ENCODE assay signal across 29 cellular contexts in the genomic region with DNA sequence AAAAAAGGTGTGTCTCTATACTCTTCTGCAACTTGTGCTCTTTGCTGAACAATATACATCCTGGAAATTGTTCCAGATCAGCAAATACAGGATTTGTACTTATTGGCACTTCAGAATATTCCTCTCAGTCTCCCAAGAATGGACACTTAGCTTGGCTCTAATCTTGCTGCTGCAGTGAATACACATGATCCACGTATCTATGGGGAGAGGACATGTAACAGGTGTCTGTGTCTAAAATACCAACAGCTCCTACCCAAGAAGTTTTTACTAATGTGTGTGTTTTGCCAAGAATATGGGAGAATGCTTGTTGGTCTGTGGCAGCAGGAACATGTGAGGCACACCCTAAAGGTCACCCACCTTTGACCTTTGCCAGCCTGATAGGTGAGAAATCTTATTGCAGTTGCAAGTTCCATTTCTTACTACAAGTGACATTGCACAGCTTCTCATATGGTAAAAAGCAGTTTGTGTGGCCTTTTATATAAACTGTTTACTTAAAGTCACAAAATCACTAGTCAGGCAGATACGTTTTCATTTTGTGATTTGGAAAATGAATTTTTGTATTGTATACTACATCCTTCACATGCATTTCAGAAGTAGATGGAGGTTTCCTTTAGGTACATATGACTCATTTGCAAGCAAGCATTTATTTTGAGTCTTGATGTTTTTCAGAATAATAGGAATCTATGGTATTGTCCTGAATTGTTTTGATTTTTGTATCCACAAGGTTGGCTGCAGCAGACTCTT. TPM values are rescaled to one million over a fixed set of nuclear protein-coding genes. Genes with fewer than 3 reads are reported as not detected.
DNase-seq lines count a peak whose midpoint lies in the region; ATAC-seq and TF ChIP-seq lines count a peak whose summit lies in the region.
"Had no signal": no experiment of that assay in that cellular context is flagged by ENCODE, and none has a peak within 500 bp of the region (broad histone marks: within the 10 kb centered on the region; RNA-seq: fewer than 3 reads in every experiment).

No MANE protein-coding gene starts in this region.

- H3K4me2 ChIP-seq in mammary epithelial cell (ENCODE audit: insufficient read depth, low read depth, low read length), result peak overlapping the region; percentile 41
- H3K4me2 ChIP-seq: A549, SK-N-SH had no signal

- no peaks in the 10 kb centered on the region for H4K20me1 ChIP-seq in mammary epithelial cell (ENCODE audit: insufficient read depth, low read length)

- H3K9me3 Mint-ChIP-seq in activated T-cell treated with anti-CD3 and anti-CD28 coated beads, Interleukin-2, amount 50 U/mL, for 24 hours, result peaks cover 17% of the 10 kb centered on the region
- peaks cover 17% of the 10 kb centered on the region for H3K9me3 Mint-ChIP-seq in stimulated activated memory B cell treated with anti-CD40 and anti-IgM and Interleukin-4, amounts not matched to agents 10 μg/mL and 1 μg/mL and 100 μg/mL, for 72 hours

- no peaks in the 10 kb centered on the region for H3K36me3 ChIP-seq in mammary epithelial cell (ENCODE audit: insufficient read depth, low read length)
- H3K36me3 ChIP-seq: BE2C, heart right ventricle, sigmoid colon, upper lobe of right lung, WERI-Rb-1 had no signal

- dilution Hi-C loops in mammary epithelial cell (cut with HindIII; ENCODE audit: low sequenced_read_pairs), result no loop called here

- H3K27ac Mint-ChIP-seq in activated T-cell treated with anti-CD3 and anti-CD28 coated beads, Interleukin-2, amount 50 U/mL, for 24 hours, result peak overlapping the region; percentile 63
- peak overlapping the region; percentile 44 for H3K27ac Mint-ChIP-seq in stimulated activated memory B cell treated with anti-CD40 and anti-IgM and Interleukin-4, amounts not matched to agents 10 μg/mL and 1 μg/mL and 100 μg/mL, for 72 hours
- H3K27ac Mint-ChIP-seq: activated naive CD8-positive, alpha-beta T cell; progenitor cell of endocrine pancreas; T-helper 2 cell treated with Interferon-gamma antibody and Interleukin-4, amounts not matched to agents 5 μg/mL and 100 μg/mL, for 36 hours had no signal

- 65% methylated on average over 2 of the region's 2 CpGs for WGBS in mammary epithelial cell (ENCODE audit: low coverage, missing lambda C conversion rate)

- no TSS peak for BruUV-seq in mammary epithelial cell (replicated peaks; lab: Mats Ljungman, UMichigan)

- in situ Hi-C loops in mammary epithelial cell (cut with MboI; ENCODE audit: low sequenced_read_pairs in 2 of 2), result no loop called here

- DNase-seq in activated T-cell treated with anti-CD3 and anti-CD28 coated beads, Interleukin-2, amount 50 U/mL, for 24 hours, result no peak
- DNase-seq in activated T-cell treated with anti-CD3 and anti-CD28 coated beads, Interleukin-2, amount 50 U/mL, for 1 hour, result no peak
- no peak for DNase-seq in mammary epithelial cell
- DNase-seq in SW 1271 (lab: John Stamatoyannopoulos, UW), result no peak
- DNase-seq in NOMO-1 (lab: John Stamatoyannopoulos, UW; ENCODE audit: unreplicated experiment in 2 of 2), result no peak
- DNase-seq: activated CD4-positive, alpha-beta T cell treated with anti-CD3 and anti-CD28 coated beads, Interleukin-2, amount 50 U/mL, for 4 hours; BE2C; Caco-2; DND-41; erythroblast; heart right ventricle; mesenchymal stem cell; NCI-H1092 treated with DMSO at 0.1 percent for 48 hours; NCI-H2029 treated with DMSO at 0.1 percent for 48 hours; NCI-H2227 treated with DMSO at 0.1 percent for 48 hours; NCI-H774; sigmoid colon; SK-N-SH; stimulated activated CD4-positive, alpha-beta T cell treated with anti-CD3 and anti-CD28 coated beads, Interleukin-15, amount 100 ng/mL, for 24 hours; substantia nigra; upper lobe of right lung; WERI-Rb-1 had no signal

- peak; percentile 35 for ATAC-seq in HG02884 (IDR thresholded peaks at IDR 0.05; ENCODE audit: unreplicated experiment)
- ATAC-seq in stimulated activated memory B cell treated with anti-CD40 and anti-IgM and Interleukin-4, amounts not matched to agents 10 μg/mL and 1 μg/mL and 100 μg/mL, for 72 hours, result no peak
- no peak for ATAC-seq in HG03280 (IDR thresholded peaks at IDR 0.05; ENCODE audit: unreplicated experiment)
- ATAC-seq: A549 had no signal

- H3K4me1 Mint-ChIP-seq in activated T-cell treated with anti-CD3 and anti-CD28 coated beads, Interleukin-2, amount 50 U/mL, for 24 hours (ENCODE audit: low read depth), result peaks cover 18% of the 10 kb centered on the region
- H3K4me1 Mint-ChIP-seq in stimulated activated memory B cell treated with anti-CD40 and anti-IgM and Interleukin-4, amounts not matched to agents 10 μg/mL and 1 μg/mL and 100 μg/mL, for 72 hours, result peaks cover 27% of the 10 kb centered on the region

- no peaks in the 10 kb centered on the region for H3K9me3 ChIP-seq in mammary epithelial cell (replicated peaks; ENCODE audit: insufficient read depth, low read length)
- H3K9me3 ChIP-seq: BE2C, Caco-2, SK-N-SH had no signal

- H3K36me3 Mint-ChIP-seq in activated T-cell treated with anti-CD3 and anti-CD28 coated beads, Interleukin-2, amount 50 U/mL, for 24 hours (ENCODE audit: low read depth), result peaks cover 25% of the 10 kb centered on the region
- peaks cover 26% of the 10 kb centered on the region for H3K36me3 Mint-ChIP-seq in stimulated activated memory B cell treated with anti-CD40 and anti-IgM and Interleukin-4, amounts not matched to agents 10 μg/mL and 1 μg/mL and 100 μg/mL, for 72 hours

- H3K4me3 ChIP-seq in mammary epithelial cell (replicated peaks in 1 of 3; ENCODE audit: insufficient read depth in 1 of 3, low read depth in 2 of 3, low read length in 3 of 3), result no peak overlapping the region
- H3K4me3 ChIP-seq: A549, heart right ventricle, sigmoid colon, upper lobe of right lung had no signal

- TF ChIP-seq CTCF in mammary epithelial cell (conservative IDR thresholded peaks at IDR 0.05 in 1 of 2, IDR thresholded peaks at IDR 0.05 in 1 of 2; ENCODE audit: extremely low read depth in 1 of 2, insufficient read depth in 1 of 2, low read depth in 1 of 2, low read length in 2 of 2), result no peak

- H3K27ac ChIP-seq in mammary epithelial cell (ENCODE audit: insufficient read depth, low read depth, low read length), result no peak overlapping the region
- H3K27ac ChIP-seq: A549, heart right ventricle, sigmoid colon, upper lobe of right lung, WERI-Rb-1 had no signal

- no peak overlapping the region for H3K4me3 Mint-ChIP-seq in activated T-cell treated with anti-CD3 and anti-CD28 coated beads, Interleukin-2, amount 50 U/mL, for 24 hours
- no peak overlapping the region for H3K4me3 Mint-ChIP-seq in stimulated activated memory B cell treated with anti-CD40 and anti-IgM and Interleukin-4, amounts not matched to agents 10 μg/mL and 1 μg/mL and 100 μg/mL, for 72 hours
- H3K4me3 Mint-ChIP-seq: activated naive CD8-positive, alpha-beta T cell; T-helper 2 cell treated with Interferon-gamma antibody and Interleukin-4, amounts not matched to agents 5 μg/mL and 100 μg/mL, for 36 hours had no signal

- H3K4me1 ChIP-seq in mammary epithelial cell (ENCODE audit: insufficient read depth, low read length), result peaks cover 8% of the 10 kb centered on the region
- H3K4me1 ChIP-seq: A549, BE2C, Caco-2 had no signal

- intact Hi-C loops in mammary epithelial cell (cut with micrococcal nuclease), result no loop called here

- no peaks in the 10 kb centered on the region for H3K27me3 ChIP-seq in mammary epithelial cell (ENCODE audit: insufficient read depth, low read length)
- H3K27me3 ChIP-seq: BE2C, heart right ventricle, sigmoid colon, upper lobe of right lung had no signal

- no peak overlapping the region for H3K9ac ChIP-seq in mammary epithelial cell (ENCODE audit: insufficient read depth, low read length)
- H3K9ac ChIP-seq: SK-N-SH had no signal

- H3K27me3 Mint-ChIP-seq in activated T-cell treated with anti-CD3 and anti-CD28 coated beads, Interleukin-2, amount 50 U/mL, for 24 hours, result no peaks in the 10 kb centered on the region
- H3K27me3 Mint-ChIP-seq in stimulated activated memory B cell treated with anti-CD40 and anti-IgM and Interleukin-4, amounts not matched to agents 10 μg/mL and 1 μg/mL and 100 μg/mL, for 72 hours, result no peaks in the 10 kb centered on the region
- H3K27me3 Mint-ChIP-seq: activated naive CD8-positive, alpha-beta T cell; progenitor cell of endocrine pancreas had no signal

- peaks cover 64% of the 10 kb centered on the region for H3K79me2 ChIP-seq in mammary epithelial cell (ENCODE audit: insufficient read depth, low read length)

- peak overlapping the region; percentile 7 for H2AFZ ChIP-seq in mammary epithelial cell (ENCODE audit: low read depth, low read length)

- CTCF ChIA-PET in mammary epithelial cell (lab: Charles Lee; ENCODE audit: low non-redundant PET), result no interaction called here

RNA-seq across cellular contexts. Expression of a gene that starts 35.8 kb away (rescaled TPM):
- total RNA-seq in mammary epithelial cell, result 10 to 100 TPM; 11.0 to 13.6 TPM
- polyA plus RNA-seq in mammary epithelial cell, result 5.9 TPM
- 8.9 TPM for polyA minus RNA-seq in mammary epithelial cell
